In genomic region chr3:112086018-112086854, GRCh38 we compare ENCODE assay signal across 8 cellular contexts. TPM values are rescaled to one million over a fixed set of nuclear protein-coding genes. Genes with fewer than 3 reads are reported as not detected.
A peak's percentile ranks its signal among the peaks of the same experiment; 100 is the strongest.
DNase-seq lines count a peak whose midpoint lies in the region; ATAC-seq and TF ChIP-seq lines count a peak whose summit lies in the region.

A gene with protein sequence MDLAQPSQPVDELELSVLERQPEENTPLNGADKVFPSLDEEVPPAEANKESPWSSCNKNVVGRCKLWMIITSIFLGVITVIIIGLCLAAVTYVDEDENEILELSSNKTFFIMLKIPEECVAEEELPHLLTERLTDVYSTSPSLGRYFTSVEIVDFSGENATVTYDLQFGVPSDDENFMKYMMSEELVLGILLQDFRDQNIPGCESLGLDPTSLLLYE (plus strand): TSS chr3:112086389. CDS start chr3:112086408, 19 bp downstream.

- peak; percentile 45 to 57 (median 55) for DNase-seq in CD4-positive, alpha-beta memory T cell
- DNase-seq in RKO (ENCODE audit: low spot score) (peak; percentile 81), fibroblast of the aortic adventitia (ENCODE audit: low read depth) (peak; percentile 67), stomach (peak; percentile 94)
- peak; percentile 85 for DNase-seq in activated effector memory CD4-positive, alpha-beta T cell treated with anti-CD3 and anti-CD28 coated beads, Interleukin-2, amount 50 U/mL, for 16 hours

- peak; percentile 89 for ATAC-seq in GM19463 (IDR thresholded peaks at IDR 0.05; ENCODE audit: unreplicated experiment)
- peak; percentile 89 for ATAC-seq in HG03571 (IDR thresholded peaks at IDR 0.05; ENCODE audit: unreplicated experiment)

- H3K4me1 ChIP-seq in CD4-positive, alpha-beta memory T cell (ENCODE audit: insufficient read depth, low read length), result peaks cover 24% of the 10 kb centered on the region
- H3K4me1 ChIP-seq in stomach, result peaks cover 7 to 46% (median 42%) of the 10 kb centered on the region in 4 donors

- peak in 1 of 4 donors; percentile 84 for TF ChIP-seq POLR2A in stomach (IDR thresholded peaks at IDR 0.05)

- H3K36me3 ChIP-seq in CD4-positive, alpha-beta memory T cell (ENCODE audit: insufficient read depth, low read length), result no peaks in the 10 kb centered on the region
- H3K36me3 ChIP-seq in stomach, result no peaks in the 10 kb centered on the region

- no peaks in the 10 kb centered on the region for H3K9me3 ChIP-seq in CD4-positive, alpha-beta memory T cell (ENCODE audit: control insufficient read depth in 1 of 2, low read length in 2 of 2)
- H3K9me3 ChIP-seq in stomach, result no peaks in the 10 kb centered on the region

- CTCF ChIA-PET in CD4-positive, alpha-beta memory T cell (lab: Charles Lee; ENCODE audit: partially characterized antibody), result interaction anchor here (0.7 to 0.9 kb wide), 2 partner anchors 42 to 111 kb away, joined by 3 read pairs; no protein-coding TSS in a partner anchor

- no peaks in the 10 kb centered on the region for H3K36me3 Mint-ChIP-seq in CD4-positive, alpha-beta memory T cell
- no peaks in the 10 kb centered on the region for H3K36me3 Mint-ChIP-seq in nephron (ENCODE audit: low read depth)

- no peaks in the 10 kb centered on the region for H3K27me3 ChIP-seq in CD4-positive, alpha-beta memory T cell (ENCODE audit: insufficient read depth, low read length)
- peaks cover 0 to 7% (median 0%) of the 10 kb centered on the region in 3 donors for H3K27me3 ChIP-seq in stomach

- no peak within 1 kb of the TSS for H3K27ac ChIP-seq in CD4-positive, alpha-beta memory T cell (ENCODE audit: low read depth, low read length)
- peak within 1 kb of the TSS; percentile 84 to 95 (median 89) for H3K27ac ChIP-seq in stomach

- peaks cover 16 to 41% (median 24%) of the 10 kb centered on the region in 4 donors for H3K4me1 Mint-ChIP-seq in CD4-positive, alpha-beta memory T cell
- H3K4me1 Mint-ChIP-seq in nephron, result peaks cover 59% of the 10 kb centered on the region

- TF ChIP-seq CTCF in fibroblast of the aortic adventitia (IDR thresholded peaks at IDR 0.05; ENCODE audit: insufficient read depth, low read length), result peak; percentile 27
- peak in 1 of 3 experiments; percentile 11 for TF ChIP-seq CTCF in nephron (IDR thresholded peaks at IDR 0.05; ENCODE audit: unreplicated experiment in 3 of 3)
- no peak for TF ChIP-seq CTCF in stomach (IDR thresholded peaks at IDR 0.05)

- H3K27ac Mint-ChIP-seq in CD4-positive, alpha-beta memory T cell, result peak within 1 kb of the TSS; percentile 16 to 84 (median 73)
- H3K27ac Mint-ChIP-seq in nephron, result peak within 1 kb of the TSS in 2 of 3 experiments; percentile 7 to 53

- peak within 1 kb of the TSS; percentile 17 to 55 for H3K4me3 ChIP-seq in CD4-positive, alpha-beta memory T cell (ENCODE audit: low read length in 2 of 2)
- H3K4me3 ChIP-seq in fibroblast of the aortic adventitia (ENCODE audit: low read depth, low read length) (peak within 1 kb of the TSS; percentile 82), stomach (peak within 1 kb of the TSS; percentile 46 to 63 (median 54))

- WGBS in stomach, 5 donors, result 1 to 3% (median 1%) methylated on average over 28 to 72 of the region's 72 CpGs

- peak within 1 kb of the TSS; percentile 83 to 87 (median 86) for H3K4me3 Mint-ChIP-seq in CD4-positive, alpha-beta memory T cell
- H3K4me3 Mint-ChIP-seq in nephron, result peak within 1 kb of the TSS; percentile 84 to 91 (median 87)

- no peak for TF ChIP-seq EP300 in stomach (IDR thresholded peaks at IDR 0.05)

- peaks cover 0 to 5% of the 10 kb centered on the region in 2 donors for H3K27me3 Mint-ChIP-seq in CD4-positive, alpha-beta memory T cell
- H3K27me3 Mint-ChIP-seq in nephron (ENCODE audit: low read depth), result peaks cover 29% of the 10 kb centered on the region

- H3K9me3 Mint-ChIP-seq in CD4-positive, alpha-beta memory T cell, result no peaks in the 10 kb centered on the region
- no peaks in the 10 kb centered on the region for H3K9me3 Mint-ChIP-seq in nephron

- intact Hi-C loops in CD4-positive, alpha-beta memory T cell (cut with micrococcal nuclease), result loop anchor here (1.0 kb wide), 2 partner anchors 11 to 43 kb away; no protein-coding TSS in a partner anchor
- intact Hi-C loops in stomach (cut with DNase I; ENCODE audit: low total_unique reads), result no loop called here

- POLR2A ChIA-PET in CD4-positive, alpha-beta memory T cell (lab: Charles Lee; ENCODE audit: partially characterized antibody), result interaction anchor here (1.8 kb wide), 1 partner anchor 14 kb away, joined by 4 read pairs; no protein-coding TSS in a partner anchor

RNA-seq across cellular contexts. Expression of the gene that starts here (rescaled TPM):
- total RNA-seq in CD4-positive, alpha-beta memory T cell, result 1 to 10 TPM; 2.0 to 2.3 TPM
- 1 to 10 TPM in 1 of 2 donors, under 1 TPM in 1; 0.47 to 2.1 TPM for polyA plus RNA-seq in CD4-positive, alpha-beta memory T cell
- total RNA-seq in fibroblast of the aortic adventitia (ENCODE audit: low replicate concordance) (4.4 and 10.7 TPM in 2 replicates), stomach (10 to 100 TPM in 4 of 5 donors, 1 to 10 TPM in 1; 9.9 to 66.9 (median 59.0) TPM)
- polyA plus RNA-seq in stomach, result 10 to 100 TPM in 2 of 3 donors, 1 to 10 TPM in 1; 4.2 to 16.0 (median 10.0) TPM
